In the genomic region with DNA sequence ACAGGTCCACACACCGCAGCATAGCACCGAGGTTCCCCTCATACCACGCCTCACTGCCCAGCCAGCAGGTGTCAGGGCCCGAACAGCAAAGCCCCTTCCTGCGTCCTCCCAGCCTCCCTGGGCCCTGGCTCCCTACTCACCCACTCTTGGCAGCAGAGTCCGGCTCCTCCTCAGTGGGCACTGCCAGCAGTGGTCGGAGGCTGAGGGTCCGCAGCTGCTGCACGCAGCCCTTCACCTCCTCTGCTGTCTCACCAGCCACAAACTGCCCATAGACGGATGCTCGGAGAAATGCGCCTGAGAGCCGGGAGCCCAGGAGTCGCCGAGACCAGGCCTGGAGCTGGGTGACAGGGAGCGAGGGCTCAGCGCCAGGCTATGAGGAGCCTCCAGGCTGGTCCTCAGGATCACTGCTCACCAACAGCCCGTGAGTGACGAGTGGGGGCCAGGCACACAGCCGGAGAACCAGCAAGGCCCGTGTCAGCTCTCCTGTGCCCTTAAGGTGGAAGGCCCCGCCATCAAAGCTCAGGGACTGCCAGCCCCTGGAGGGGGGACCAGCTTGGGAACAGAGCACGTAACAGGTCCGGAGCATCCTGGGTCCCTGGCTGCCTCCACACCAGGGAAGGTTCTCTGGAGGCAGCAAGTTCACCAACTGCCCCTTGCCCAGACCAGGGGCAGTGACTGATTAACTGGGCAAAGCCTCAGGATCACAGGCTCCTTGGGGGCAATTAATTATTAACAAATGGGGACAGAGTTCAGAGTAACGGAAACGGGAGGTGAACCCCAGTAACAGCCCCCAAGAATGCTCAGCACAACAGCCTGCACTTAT, we compare ENCODE assay signal across 2 cellular contexts.
A peak's percentile ranks its signal among the peaks of the same experiment; 100 is the strongest.
TF ChIP-seq lines count a peak whose summit lies in the region.

A gene with protein sequence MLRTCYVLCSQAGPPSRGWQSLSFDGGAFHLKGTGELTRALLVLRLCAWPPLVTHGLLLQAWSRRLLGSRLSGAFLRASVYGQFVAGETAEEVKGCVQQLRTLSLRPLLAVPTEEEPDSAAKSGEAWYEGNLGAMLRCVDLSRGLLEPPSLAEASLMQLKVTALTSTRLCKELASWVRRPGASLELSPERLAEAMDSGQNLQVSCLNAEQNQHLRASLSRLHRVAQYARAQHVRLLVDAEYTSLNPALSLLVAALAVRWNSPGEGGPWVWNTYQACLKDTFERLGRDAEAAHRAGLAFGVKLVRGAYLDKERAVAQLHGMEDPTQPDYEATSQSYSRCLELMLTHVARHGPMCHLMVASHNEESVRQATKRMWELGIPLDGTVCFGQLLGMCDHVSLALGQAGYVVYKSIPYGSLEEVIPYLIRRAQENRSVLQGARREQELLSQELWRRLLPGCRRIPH (minus strand): TSS at position 626 of the 823 bp plus-strand sequence. CDS start 40 bp downstream, at position 586.

TF ChIP-seq in GM23338, 12 proteins besides CTCF, POLR2A, EP300 and RAD21 (continued from another document):
- TF ChIP-seq, protein P1, sequence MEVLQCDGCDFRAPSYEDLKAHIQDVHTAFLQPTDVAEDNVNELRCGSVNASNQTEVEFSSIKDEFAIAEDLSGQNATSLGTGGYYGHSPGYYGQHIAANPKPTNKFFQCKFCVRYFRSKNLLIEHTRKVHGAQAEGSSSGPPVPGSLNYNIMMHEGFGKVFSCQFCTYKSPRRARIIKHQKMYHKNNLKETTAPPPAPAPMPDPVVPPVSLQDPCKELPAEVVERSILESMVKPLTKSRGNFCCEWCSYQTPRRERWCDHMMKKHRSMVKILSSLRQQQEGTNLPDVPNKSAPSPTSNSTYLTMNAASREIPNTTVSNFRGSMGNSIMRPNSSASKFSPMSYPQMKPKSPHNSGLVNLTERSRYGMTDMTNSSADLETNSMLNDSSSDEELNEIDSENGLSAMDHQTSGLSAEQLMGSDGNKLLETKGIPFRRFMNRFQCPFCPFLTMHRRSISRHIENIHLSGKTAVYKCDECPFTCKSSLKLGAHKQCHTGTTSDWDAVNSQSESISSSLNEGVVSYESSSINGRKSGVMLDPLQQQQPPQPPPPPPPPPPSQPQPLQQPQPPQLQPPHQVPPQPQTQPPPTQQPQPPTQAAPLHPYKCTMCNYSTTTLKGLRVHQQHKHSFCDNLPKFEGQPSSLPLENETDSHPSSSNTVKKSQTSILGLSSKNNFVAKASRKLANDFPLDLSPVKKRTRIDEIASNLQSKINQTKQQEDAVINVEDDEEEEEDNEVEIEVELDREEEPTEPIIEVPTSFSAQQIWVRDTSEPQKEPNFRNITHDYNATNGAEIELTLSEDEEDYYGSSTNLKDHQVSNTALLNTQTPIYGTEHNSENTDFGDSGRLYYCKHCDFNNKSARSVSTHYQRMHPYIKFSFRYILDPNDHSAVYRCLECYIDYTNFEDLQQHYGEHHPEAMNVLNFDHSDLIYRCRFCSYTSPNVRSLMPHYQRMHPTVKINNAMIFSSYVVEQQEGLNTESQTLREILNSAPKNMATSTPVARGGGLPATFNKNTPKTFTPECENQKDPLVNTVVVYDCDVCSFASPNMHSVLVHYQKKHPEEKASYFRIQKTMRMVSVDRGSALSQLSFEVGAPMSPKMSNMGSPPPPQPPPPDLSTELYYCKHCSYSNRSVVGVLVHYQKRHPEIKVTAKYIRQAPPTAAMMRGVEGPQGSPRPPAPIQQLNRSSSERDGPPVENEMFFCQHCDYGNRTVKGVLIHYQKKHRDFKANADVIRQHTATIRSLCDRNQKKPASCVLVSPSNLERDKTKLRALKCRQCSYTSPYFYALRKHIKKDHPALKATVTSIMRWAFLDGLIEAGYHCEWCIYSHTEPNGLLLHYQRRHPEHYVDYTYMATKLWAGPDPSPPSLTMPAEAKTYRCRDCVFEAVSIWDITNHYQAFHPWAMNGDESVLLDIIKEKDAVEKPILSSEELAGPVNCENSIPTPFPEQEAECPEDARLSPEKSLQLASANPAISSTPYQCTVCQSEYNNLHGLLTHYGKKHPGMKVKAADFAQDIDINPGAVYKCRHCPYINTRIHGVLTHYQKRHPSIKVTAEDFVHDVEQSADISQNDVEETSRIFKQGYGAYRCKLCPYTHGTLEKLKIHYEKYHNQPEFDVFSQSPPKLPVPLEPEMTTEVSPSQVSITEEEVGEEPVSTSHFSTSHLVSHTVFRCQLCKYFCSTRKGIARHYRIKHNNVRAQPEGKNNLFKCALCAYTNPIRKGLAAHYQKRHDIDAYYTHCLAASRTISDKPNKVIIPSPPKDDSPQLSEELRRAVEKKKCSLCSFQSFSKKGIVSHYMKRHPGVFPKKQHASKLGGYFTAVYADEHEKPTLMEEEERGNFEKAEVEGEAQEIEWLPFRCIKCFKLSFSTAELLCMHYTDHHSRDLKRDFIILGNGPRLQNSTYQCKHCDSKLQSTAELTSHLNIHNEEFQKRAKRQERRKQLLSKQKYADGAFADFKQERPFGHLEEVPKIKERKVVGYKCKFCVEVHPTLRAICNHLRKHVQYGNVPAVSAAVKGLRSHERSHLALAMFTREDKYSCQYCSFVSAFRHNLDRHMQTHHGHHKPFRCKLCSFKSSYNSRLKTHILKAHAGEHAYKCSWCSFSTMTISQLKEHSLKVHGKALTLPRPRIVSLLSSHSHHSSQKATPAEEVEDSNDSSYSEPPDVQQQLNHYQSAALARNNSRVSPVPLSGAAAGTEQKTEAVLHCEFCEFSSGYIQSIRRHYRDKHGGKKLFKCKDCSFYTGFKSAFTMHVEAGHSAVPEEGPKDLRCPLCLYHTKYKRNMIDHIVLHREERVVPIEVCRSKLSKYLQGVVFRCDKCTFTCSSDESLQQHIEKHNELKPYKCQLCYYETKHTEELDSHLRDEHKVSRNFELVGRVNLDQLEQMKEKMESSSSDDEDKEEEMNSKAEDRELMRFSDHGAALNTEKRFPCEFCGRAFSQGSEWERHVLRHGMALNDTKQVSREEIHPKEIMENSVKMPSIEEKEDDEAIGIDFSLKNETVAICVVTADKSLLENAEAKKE (CRISPR knock-in tag; IDR thresholded peaks at IDR 0.05): no peak

TF ChIP-seq in HepG2, 621 proteins besides CTCF, POLR2A, EP300 and RAD21 (continued from another document and continues in another):
- TF ChIP-seq, protein P2, sequence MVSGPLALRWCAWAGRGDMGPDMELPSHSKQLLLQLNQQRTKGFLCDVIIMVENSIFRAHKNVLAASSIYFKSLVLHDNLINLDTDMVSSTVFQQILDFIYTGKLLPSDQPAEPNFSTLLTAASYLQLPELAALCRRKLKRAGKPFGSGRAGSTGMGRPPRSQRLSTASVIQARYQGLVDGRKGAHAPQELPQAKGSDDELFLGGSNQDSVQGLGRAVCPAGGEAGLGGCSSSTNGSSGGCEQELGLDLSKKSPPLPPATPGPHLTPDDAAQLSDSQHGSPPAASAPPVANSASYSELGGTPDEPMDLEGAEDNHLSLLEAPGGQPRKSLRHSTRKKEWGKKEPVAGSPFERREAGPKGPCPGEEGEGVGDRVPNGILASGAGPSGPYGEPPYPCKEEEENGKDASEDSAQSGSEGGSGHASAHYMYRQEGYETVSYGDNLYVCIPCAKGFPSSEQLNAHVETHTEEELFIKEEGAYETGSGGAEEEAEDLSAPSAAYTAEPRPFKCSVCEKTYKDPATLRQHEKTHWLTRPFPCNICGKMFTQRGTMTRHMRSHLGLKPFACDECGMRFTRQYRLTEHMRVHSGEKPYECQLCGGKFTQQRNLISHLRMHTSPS (CRISPR knock-in tag; IDR thresholded peaks at IDR 0.05; ENCODE audit: low read depth): peak; percentile 86
- TF ChIP-seq ZNF761 (CRISPR knock-in tag; conservative IDR thresholded peaks at IDR 0.05) (peak; percentile 47; the same call in 1 of the 2 replicates), ZNF446 (CRISPR knock-in tag; IDR thresholded peaks at IDR 0.05) (no peak), ZNF552 (CRISPR knock-in tag; IDR thresholded peaks at IDR 0.05; ENCODE audit: borderline replicate concordance) (no peak), ZNF720 (CRISPR knock-in tag; IDR thresholded peaks at IDR 0.05) (no peak), SNAI1 (CRISPR knock-in tag; IDR thresholded peaks at IDR 0.05; ENCODE audit: borderline replicate concordance) (no peak), ZNF549 (CRISPR knock-in tag; IDR thresholded peaks at IDR 0.05) (no peak), DMAP1 (CRISPR knock-in tag; IDR thresholded peaks at IDR 0.05) (peak; percentile 73; the same call in 1 of the 2 replicates), MXD4 (CRISPR knock-in tag; IDR thresholded peaks at IDR 0.05) (no peak)
- TF ChIP-seq, protein P3, sequence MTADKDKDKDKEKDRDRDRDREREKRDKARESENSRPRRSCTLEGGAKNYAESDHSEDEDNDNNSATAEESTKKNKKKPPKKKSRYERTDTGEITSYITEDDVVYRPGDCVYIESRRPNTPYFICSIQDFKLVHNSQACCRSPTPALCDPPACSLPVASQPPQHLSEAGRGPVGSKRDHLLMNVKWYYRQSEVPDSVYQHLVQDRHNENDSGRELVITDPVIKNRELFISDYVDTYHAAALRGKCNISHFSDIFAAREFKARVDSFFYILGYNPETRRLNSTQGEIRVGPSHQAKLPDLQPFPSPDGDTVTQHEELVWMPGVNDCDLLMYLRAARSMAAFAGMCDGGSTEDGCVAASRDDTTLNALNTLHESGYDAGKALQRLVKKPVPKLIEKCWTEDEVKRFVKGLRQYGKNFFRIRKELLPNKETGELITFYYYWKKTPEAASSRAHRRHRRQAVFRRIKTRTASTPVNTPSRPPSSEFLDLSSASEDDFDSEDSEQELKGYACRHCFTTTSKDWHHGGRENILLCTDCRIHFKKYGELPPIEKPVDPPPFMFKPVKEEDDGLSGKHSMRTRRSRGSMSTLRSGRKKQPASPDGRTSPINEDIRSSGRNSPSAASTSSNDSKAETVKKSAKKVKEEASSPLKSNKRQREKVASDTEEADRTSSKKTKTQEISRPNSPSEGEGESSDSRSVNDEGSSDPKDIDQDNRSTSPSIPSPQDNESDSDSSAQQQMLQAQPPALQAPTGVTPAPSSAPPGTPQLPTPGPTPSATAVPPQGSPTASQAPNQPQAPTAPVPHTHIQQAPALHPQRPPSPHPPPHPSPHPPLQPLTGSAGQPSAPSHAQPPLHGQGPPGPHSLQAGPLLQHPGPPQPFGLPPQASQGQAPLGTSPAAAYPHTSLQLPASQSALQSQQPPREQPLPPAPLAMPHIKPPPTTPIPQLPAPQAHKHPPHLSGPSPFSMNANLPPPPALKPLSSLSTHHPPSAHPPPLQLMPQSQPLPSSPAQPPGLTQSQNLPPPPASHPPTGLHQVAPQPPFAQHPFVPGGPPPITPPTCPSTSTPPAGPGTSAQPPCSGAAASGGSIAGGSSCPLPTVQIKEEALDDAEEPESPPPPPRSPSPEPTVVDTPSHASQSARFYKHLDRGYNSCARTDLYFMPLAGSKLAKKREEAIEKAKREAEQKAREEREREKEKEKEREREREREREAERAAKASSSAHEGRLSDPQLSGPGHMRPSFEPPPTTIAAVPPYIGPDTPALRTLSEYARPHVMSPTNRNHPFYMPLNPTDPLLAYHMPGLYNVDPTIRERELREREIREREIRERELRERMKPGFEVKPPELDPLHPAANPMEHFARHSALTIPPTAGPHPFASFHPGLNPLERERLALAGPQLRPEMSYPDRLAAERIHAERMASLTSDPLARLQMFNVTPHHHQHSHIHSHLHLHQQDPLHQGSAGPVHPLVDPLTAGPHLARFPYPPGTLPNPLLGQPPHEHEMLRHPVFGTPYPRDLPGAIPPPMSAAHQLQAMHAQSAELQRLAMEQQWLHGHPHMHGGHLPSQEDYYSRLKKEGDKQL (CRISPR knock-in tag; IDR thresholded peaks at IDR 0.05; ENCODE audit: low read depth): 0 out of 2 replicates have a peak, but pooled peaks have one; percentile 14
- TF ChIP-seq, protein P4, sequence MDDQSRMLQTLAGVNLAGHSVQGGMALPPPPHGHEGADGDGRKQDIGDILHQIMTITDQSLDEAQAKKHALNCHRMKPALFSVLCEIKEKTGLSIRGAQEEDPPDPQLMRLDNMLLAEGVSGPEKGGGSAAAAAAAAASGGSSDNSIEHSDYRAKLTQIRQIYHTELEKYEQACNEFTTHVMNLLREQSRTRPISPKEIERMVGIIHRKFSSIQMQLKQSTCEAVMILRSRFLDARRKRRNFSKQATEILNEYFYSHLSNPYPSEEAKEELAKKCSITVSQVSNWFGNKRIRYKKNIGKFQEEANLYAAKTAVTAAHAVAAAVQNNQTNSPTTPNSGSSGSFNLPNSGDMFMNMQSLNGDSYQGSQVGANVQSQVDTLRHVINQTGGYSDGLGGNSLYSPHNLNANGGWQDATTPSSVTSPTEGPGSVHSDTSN (CRISPR knock-in tag; IDR thresholded peaks at IDR 0.05; ENCODE audit: borderline replicate concordance): no peak
- TF ChIP-seq, protein P5, sequence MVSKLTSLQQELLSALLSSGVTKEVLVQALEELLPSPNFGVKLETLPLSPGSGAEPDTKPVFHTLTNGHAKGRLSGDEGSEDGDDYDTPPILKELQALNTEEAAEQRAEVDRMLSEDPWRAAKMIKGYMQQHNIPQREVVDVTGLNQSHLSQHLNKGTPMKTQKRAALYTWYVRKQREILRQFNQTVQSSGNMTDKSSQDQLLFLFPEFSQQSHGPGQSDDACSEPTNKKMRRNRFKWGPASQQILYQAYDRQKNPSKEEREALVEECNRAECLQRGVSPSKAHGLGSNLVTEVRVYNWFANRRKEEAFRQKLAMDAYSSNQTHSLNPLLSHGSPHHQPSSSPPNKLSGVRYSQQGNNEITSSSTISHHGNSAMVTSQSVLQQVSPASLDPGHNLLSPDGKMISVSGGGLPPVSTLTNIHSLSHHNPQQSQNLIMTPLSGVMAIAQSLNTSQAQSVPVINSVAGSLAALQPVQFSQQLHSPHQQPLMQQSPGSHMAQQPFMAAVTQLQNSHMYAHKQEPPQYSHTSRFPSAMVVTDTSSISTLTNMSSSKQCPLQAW (CRISPR knock-in tag; IDR thresholded peaks at IDR 0.05): peak; percentile 100
- TF ChIP-seq, protein P6, sequence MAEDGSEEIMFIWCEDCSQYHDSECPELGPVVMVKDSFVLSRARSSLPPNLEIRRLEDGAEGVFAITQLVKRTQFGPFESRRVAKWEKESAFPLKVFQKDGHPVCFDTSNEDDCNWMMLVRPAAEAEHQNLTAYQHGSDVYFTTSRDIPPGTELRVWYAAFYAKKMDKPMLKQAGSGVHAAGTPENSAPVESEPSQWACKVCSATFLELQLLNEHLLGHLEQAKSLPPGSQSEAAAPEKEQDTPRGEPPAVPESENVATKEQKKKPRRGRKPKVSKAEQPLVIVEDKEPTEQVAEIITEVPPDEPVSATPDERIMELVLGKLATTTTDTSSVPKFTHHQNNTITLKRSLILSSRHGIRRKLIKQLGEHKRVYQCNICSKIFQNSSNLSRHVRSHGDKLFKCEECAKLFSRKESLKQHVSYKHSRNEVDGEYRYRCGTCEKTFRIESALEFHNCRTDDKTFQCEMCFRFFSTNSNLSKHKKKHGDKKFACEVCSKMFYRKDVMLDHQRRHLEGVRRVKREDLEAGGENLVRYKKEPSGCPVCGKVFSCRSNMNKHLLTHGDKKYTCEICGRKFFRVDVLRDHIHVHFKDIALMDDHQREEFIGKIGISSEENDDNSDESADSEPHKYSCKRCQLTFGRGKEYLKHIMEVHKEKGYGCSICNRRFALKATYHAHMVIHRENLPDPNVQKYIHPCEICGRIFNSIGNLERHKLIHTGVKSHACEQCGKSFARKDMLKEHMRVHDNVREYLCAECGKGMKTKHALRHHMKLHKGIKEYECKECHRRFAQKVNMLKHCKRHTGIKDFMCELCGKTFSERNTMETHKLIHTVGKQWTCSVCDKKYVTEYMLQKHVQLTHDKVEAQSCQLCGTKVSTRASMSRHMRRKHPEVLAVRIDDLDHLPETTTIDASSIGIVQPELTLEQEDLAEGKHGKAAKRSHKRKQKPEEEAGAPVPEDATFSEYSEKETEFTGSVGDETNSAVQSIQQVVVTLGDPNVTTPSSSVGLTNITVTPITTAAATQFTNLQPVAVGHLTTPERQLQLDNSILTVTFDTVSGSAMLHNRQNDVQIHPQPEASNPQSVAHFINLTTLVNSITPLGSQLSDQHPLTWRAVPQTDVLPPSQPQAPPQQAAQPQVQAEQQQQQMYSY (CRISPR knock-in tag; IDR thresholded peaks at IDR 0.05): no peak
- TF ChIP-seq, protein P7, sequence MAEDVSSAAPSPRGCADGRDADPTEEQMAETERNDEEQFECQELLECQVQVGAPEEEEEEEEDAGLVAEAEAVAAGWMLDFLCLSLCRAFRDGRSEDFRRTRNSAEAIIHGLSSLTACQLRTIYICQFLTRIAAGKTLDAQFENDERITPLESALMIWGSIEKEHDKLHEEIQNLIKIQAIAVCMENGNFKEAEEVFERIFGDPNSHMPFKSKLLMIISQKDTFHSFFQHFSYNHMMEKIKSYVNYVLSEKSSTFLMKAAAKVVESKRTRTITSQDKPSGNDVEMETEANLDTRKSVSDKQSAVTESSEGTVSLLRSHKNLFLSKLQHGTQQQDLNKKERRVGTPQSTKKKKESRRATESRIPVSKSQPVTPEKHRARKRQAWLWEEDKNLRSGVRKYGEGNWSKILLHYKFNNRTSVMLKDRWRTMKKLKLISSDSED (CRISPR knock-in tag; IDR thresholded peaks at IDR 0.05): no peak
